ENCODE assay signal across 8 cellular contexts in the genomic region with DNA sequence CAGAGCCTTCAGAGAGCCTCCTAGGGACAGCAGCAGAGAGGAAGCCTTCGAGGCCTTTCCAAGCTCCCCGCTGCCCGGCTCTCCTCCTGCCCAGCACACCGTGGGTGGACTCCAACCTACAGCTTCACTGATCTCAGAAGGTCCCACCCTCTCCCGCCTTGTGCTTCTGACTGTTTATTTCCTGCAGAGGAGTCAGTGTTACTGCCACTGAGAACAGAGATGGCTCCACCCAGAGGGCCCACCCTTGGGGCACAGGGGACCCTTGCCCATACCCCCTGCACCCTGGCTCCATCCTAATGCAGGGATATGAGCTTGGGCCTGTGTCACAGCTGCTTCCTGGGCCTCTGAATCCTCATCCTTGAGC. TPM values are rescaled to one million over a fixed set of nuclear protein-coding genes. Genes with fewer than 3 reads are reported as not detected.
A peak's percentile ranks its signal among the peaks of the same experiment; 100 is the strongest.
DNase-seq lines count a peak whose midpoint lies in the region; ATAC-seq and TF ChIP-seq lines count a peak whose summit lies in the region.

No MANE protein-coding gene starts in this region.

- peaks cover 29% of the 10 kb centered on the region for H3K4me1 ChIP-seq in skeletal muscle satellite cell (ENCODE audit: control insufficient read depth, insufficient read depth, low read length)

- H3K27me3 Mint-ChIP-seq in Calu3 (ENCODE audit: unreplicated experiment), result no peaks in the 10 kb centered on the region

- H3K4me3 Mint-ChIP-seq in Calu3 (ENCODE audit: low read depth, unreplicated experiment), result peak overlapping the region; percentile 39

- CTCF ChIA-PET in Calu3 (lab: Charles Lee), result interaction anchor here (0.9 to 2.2 kb wide), 8 partner anchors 8 to 55 kb away, joined by 3 to 11 read pairs (median 3); a partner anchor contains a TSS

- no TSS peak for BruUV-seq in Calu3 (replicated peaks; lab: Mats Ljungman, UMichigan)

- H3K9me3 ChIP-seq in skeletal muscle satellite cell (replicated peaks; ENCODE audit: low read length), result no peaks in the 10 kb centered on the region

- ATAC-seq in GM21381 (IDR thresholded peaks at IDR 0.05; ENCODE audit: unreplicated experiment), result no peak

- peaks cover 74% of the 10 kb centered on the region for H3K4me1 Mint-ChIP-seq in Calu3 (ENCODE audit: low read depth, unreplicated experiment)

- H3K27me3 ChIP-seq in skeletal muscle satellite cell (ENCODE audit: control insufficient read depth, insufficient read depth, low read length), result no peaks in the 10 kb centered on the region

- TF ChIP-seq CTCF in Calu3 (IDR thresholded peaks at IDR 0.05; ENCODE audit: unreplicated experiment) (no peak), fibroblast of mammary gland (conservative IDR thresholded peaks at IDR 0.05; ENCODE audit: control insufficient read depth, insufficient read depth, low read depth, low read length) (no peak)

- no peaks in the 10 kb centered on the region for H3K36me3 ChIP-seq in skeletal muscle satellite cell (ENCODE audit: insufficient read depth, low read length)

- peak overlapping the region; percentile 29 for H3K9ac ChIP-seq in skeletal muscle satellite cell (ENCODE audit: low read depth, low read length)

- intact Hi-C loops in Calu3 (cut with micrococcal nuclease; ENCODE audit: unreplicated experiment) (loop anchor here (1.0 kb wide), 1 partner anchor 52 kb away; no protein-coding TSS in a partner anchor), posterior vena cava (cut with DNase I) (no loop called here)

- H3K9me3 Mint-ChIP-seq in Calu3 (ENCODE audit: low read depth, unreplicated experiment), result no peaks in the 10 kb centered on the region

- H3K36me3 Mint-ChIP-seq in Calu3 (ENCODE audit: insufficient read depth, unreplicated experiment), result peaks cover 56% of the 10 kb centered on the region

- peak overlapping the region; percentile 96 for H3K27ac Mint-ChIP-seq in Calu3 (ENCODE audit: unreplicated experiment)

- no peak overlapping the region for H3K4me2 ChIP-seq in skeletal muscle satellite cell (ENCODE audit: low read length)

- DNase-seq in Calu3 (peak; percentile 32), fibroblast of mammary gland (ENCODE audit: low read depth) (peak; percentile 21), GM19238 (ENCODE audit: insufficient read length, low spot score) (no peak), NCI-H1417 treated with DMSO at 0.1 percent for 48 hours (lab: John Stamatoyannopoulos, UW) (no peak), posterior vena cava (ENCODE audit: low spot score) (no peak)
- peak; percentile 43 to 57 for DNase-seq in activated CD4-positive, alpha-beta T cell treated with anti-CD3 and anti-CD28 coated beads, Interleukin-2, amount 50 U/mL, for 48 hours

- no peak overlapping the region for H3K4me3 ChIP-seq in fibroblast of mammary gland (ENCODE audit: control insufficient read depth, low read depth, low read length)
- H3K4me3 ChIP-seq in skeletal muscle satellite cell (ENCODE audit: low read length), result no peak overlapping the region

RNA-seq across cellular contexts. Expression of a gene that starts 52.8 kb away (rescaled TPM):
- 177 and 241 TPM in 2 replicates for total RNA-seq in Calu3 (2022)
- 4.6 and 6.3 TPM in 2 replicates for total RNA-seq in skeletal muscle satellite cell (2012; rRNA removed)
- total RNA-seq in posterior vena cava, result 10 to 100 TPM; 48.9 to 59.1 TPM

Comparison
In these comparisons a context has a peak if more than half of its experiments do, and no peak if none do; other contexts are left out.
1. DNase-seq: peak in Calu3 (single experiment), activated CD4-positive, alpha-beta T cell treated with anti-CD3 and anti-CD28 coated beads, Interleukin-2, amount 50 U/mL, for 48 hours (2 of 2) and fibroblast of mammary gland (single experiment); none in GM19238 (single experiment), NCI-H1417 treated with DMSO at 0.1 percent for 48 hours (single experiment) and posterior vena cava (single experiment).